18 cellular contexts compared by ENCODE assay signal in the genomic region with DNA sequence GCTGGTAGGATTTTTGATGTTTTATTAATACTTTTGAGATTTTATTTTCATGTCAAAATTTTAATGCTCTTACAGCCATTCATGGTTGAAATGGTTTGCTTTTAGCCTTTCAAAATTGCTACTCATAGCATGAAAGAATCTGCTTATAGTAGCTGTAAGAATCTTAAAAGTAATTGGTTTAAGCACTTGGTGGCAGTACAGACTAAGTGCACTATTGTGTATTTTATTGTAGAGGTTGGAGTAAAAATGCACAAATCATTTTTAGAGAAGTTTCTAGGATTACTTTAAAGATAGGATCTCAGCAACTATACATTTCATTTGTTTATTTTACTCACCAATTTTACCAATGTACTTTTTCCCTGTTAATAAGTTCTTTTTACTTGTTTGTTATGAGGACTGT.
DNase-seq lines count a peak whose midpoint lies in the region; ATAC-seq and TF ChIP-seq lines count a peak whose summit lies in the region.
"Had no signal": no experiment of that assay in that cellular context is flagged by ENCODE, and none has a peak within 500 bp of the region (broad histone marks: within the 10 kb centered on the region; RNA-seq: fewer than 3 reads in every experiment).

No MANE protein-coding gene starts in this region.

- H3K27me3 ChIP-seq in GM23338 (ENCODE audit: insufficient read depth), result no peaks in the 10 kb centered on the region
- H3K27me3 ChIP-seq: ascending aorta, left lung, tibial artery had no signal

- no peak overlapping the region for H3K4me3 ChIP-seq in GM23338
- H3K4me3 ChIP-seq in mucosa of descending colon, result no peak overlapping the region
- H3K4me3 ChIP-seq: ascending aorta, left lung, tibial artery had no signal

- TF ChIP-seq CTCF in GM23338 (conservative IDR thresholded peaks at IDR 0.05; ENCODE audit: low read depth in 2 of 2) (peak; percentile 36; a peak in 3 of 4 replicates), mucosa of descending colon (IDR thresholded peaks at IDR 0.05) (no peak)

- H2AFZ ChIP-seq in GM23338, result no peak overlapping the region

- H3K27me3 Mint-ChIP-seq in GM23338 (ENCODE audit: insufficient read depth, low read depth, poor library complexity), result no peaks in the 10 kb centered on the region

- peak; percentile 39 for DNase-seq in DMS53 (lab: John Stamatoyannopoulos, UW)
- DNase-seq in GM23338 (ENCODE audit: low spot score), result peak; percentile 1
- DNase-seq in NCI-H82 treated with DMSO at 0.1 percent for 48 hours (lab: John Stamatoyannopoulos, UW; ENCODE audit: unreplicated experiment), result peak; percentile 20
- peak; percentile 2 for DNase-seq in globus pallidus (ENCODE audit: low spot score)
- DNase-seq in mucosa of descending colon, result no peak
- no peak for DNase-seq in NCI-H146 treated with DMSO at 0.1 percent for 48 hours (lab: John Stamatoyannopoulos, UW; ENCODE audit: unreplicated experiment)
- DNase-seq: activated CD8-positive, alpha-beta T cell treated with anti-CD3 and anti-CD28 coated beads, Interleukin-2, amount 10 ng/mL, durations not matched to agents 7 days and 5 days; left lung; naive thymus-derived CD4-positive, alpha-beta T cell; NCI-H1105; NCI-H510A treated with DMSO at 0.1 percent for 48 hours; right cardiac atrium; stimulated activated CD4-positive, alpha-beta T cell treated with anti-CD3 and anti-CD28 coated beads, Interleukin-2, amount 100 ng/mL, for 48 hours; tibial artery had no signal

- H3K4me1 ChIP-seq in GM23338 (ENCODE audit: insufficient read depth), result no peaks in the 10 kb centered on the region
- H3K4me1 ChIP-seq in mucosa of descending colon (ENCODE audit: low read depth), result no peaks in the 10 kb centered on the region
- H3K4me1 ChIP-seq: ascending aorta, left lung, tibial artery had no signal

- H3K27ac ChIP-seq in GM23338 (ENCODE audit: low read depth), result no peak overlapping the region
- H3K27ac ChIP-seq: ascending aorta, left lung, tibial artery had no signal

- no peaks in the 10 kb centered on the region for H3K9me3 Mint-ChIP-seq in GM23338
- H3K9me3 Mint-ChIP-seq: CD14-positive monocyte; naive thymus-derived CD4-positive, alpha-beta T cell had no signal

- ATAC-seq in GM23338, result no peak
- ATAC-seq in mucosa of descending colon, result no peak
- ATAC-seq in HG02763 (IDR thresholded peaks at IDR 0.05; ENCODE audit: unreplicated experiment), result no peak
- ATAC-seq in HG02884 (IDR thresholded peaks at IDR 0.05; ENCODE audit: unreplicated experiment), result no peak
- ATAC-seq: activated CD8-positive, alpha-beta T cell treated with anti-CD3 and anti-CD28 coated beads, Interleukin-2, amount 10 ng/mL, durations not matched to agents 7 days and 5 days; left lung; naive thymus-derived CD4-positive, alpha-beta T cell; right cardiac atrium had no signal

- no peaks in the 10 kb centered on the region for H3F3A ChIP-seq in GM23338 (replicated peaks; ENCODE audit: low read depth)

- no peaks in the 10 kb centered on the region for H4K20me1 ChIP-seq in GM23338 (replicated peaks; ENCODE audit: insufficient read depth)

- H3K9me2 ChIP-seq in GM23338 (ENCODE audit: insufficient read depth), result no peaks in the 10 kb centered on the region; the same call in 1 of the 2 replicates

- no peak overlapping the region for H3K27ac Mint-ChIP-seq in GM23338
- H3K27ac Mint-ChIP-seq: activated CD8-positive, alpha-beta T cell treated with anti-CD3 and anti-CD28 coated beads, Interleukin-2, amount 10 ng/mL, durations not matched to agents 7 days and 5 days; CD14-positive monocyte; naive thymus-derived CD4-positive, alpha-beta T cell had no signal

- intact Hi-C loops in mucosa of descending colon (cut with DNase I, micrococcal nuclease), result no loop called here

- no peaks in the 10 kb centered on the region for H3K4me1 Mint-ChIP-seq in GM23338
- H3K4me1 Mint-ChIP-seq: CD14-positive monocyte; naive thymus-derived CD4-positive, alpha-beta T cell had no signal

- H3K79me2 ChIP-seq in GM23338 (replicated peaks; ENCODE audit: insufficient read depth), result no peaks in the 10 kb centered on the region

- no peaks in the 10 kb centered on the region for H3K9me3 ChIP-seq in mucosa of descending colon
- H3K9me3 ChIP-seq: ascending aorta, left lung, tibial artery had no signal

- H3K36me3 Mint-ChIP-seq in GM23338 (ENCODE audit: low read depth), result no peaks in the 10 kb centered on the region; the same call in 2 of the 3 replicates
- H3K36me3 Mint-ChIP-seq: CD14-positive monocyte; naive thymus-derived CD4-positive, alpha-beta T cell had no signal

- no peaks in the 10 kb centered on the region for H3K36me3 ChIP-seq in GM23338 (ENCODE audit: insufficient read depth)
- H3K36me3 ChIP-seq in mucosa of descending colon (ENCODE audit: low read depth), result no peaks in the 10 kb centered on the region
- H3K36me3 ChIP-seq: ascending aorta, left lung, tibial artery had no signal

- no peak overlapping the region for H3K4me2 ChIP-seq in GM23338

- H3K4me3 Mint-ChIP-seq in GM23338, result no peak overlapping the region
- H3K4me3 Mint-ChIP-seq: activated CD8-positive, alpha-beta T cell treated with anti-CD3 and anti-CD28 coated beads, Interleukin-2, amount 10 ng/mL, durations not matched to agents 7 days and 5 days; CD14-positive monocyte; naive thymus-derived CD4-positive, alpha-beta T cell had no signal

TF ChIP-seq in GM23338, 12 proteins besides CTCF, POLR2A, EP300 and RAD21:
- TF ChIP-seq ZNF114 (CRISPR knock-in tag; IDR thresholded peaks at IDR 0.05), result no peak
- no peak for TF ChIP-seq NANOG (IDR thresholded peaks at IDR 0.05; ENCODE audit: borderline replicate concordance)
- TF ChIP-seq EZH2phosphoT487 (IDR thresholded peaks at IDR 0.05; ENCODE audit: unreplicated experiment), result no peak
- no peak for TF ChIP-seq STAT1 (IDR thresholded peaks at IDR 0.05; ENCODE audit: unreplicated experiment)
- TF ChIP-seq, protein P1, sequence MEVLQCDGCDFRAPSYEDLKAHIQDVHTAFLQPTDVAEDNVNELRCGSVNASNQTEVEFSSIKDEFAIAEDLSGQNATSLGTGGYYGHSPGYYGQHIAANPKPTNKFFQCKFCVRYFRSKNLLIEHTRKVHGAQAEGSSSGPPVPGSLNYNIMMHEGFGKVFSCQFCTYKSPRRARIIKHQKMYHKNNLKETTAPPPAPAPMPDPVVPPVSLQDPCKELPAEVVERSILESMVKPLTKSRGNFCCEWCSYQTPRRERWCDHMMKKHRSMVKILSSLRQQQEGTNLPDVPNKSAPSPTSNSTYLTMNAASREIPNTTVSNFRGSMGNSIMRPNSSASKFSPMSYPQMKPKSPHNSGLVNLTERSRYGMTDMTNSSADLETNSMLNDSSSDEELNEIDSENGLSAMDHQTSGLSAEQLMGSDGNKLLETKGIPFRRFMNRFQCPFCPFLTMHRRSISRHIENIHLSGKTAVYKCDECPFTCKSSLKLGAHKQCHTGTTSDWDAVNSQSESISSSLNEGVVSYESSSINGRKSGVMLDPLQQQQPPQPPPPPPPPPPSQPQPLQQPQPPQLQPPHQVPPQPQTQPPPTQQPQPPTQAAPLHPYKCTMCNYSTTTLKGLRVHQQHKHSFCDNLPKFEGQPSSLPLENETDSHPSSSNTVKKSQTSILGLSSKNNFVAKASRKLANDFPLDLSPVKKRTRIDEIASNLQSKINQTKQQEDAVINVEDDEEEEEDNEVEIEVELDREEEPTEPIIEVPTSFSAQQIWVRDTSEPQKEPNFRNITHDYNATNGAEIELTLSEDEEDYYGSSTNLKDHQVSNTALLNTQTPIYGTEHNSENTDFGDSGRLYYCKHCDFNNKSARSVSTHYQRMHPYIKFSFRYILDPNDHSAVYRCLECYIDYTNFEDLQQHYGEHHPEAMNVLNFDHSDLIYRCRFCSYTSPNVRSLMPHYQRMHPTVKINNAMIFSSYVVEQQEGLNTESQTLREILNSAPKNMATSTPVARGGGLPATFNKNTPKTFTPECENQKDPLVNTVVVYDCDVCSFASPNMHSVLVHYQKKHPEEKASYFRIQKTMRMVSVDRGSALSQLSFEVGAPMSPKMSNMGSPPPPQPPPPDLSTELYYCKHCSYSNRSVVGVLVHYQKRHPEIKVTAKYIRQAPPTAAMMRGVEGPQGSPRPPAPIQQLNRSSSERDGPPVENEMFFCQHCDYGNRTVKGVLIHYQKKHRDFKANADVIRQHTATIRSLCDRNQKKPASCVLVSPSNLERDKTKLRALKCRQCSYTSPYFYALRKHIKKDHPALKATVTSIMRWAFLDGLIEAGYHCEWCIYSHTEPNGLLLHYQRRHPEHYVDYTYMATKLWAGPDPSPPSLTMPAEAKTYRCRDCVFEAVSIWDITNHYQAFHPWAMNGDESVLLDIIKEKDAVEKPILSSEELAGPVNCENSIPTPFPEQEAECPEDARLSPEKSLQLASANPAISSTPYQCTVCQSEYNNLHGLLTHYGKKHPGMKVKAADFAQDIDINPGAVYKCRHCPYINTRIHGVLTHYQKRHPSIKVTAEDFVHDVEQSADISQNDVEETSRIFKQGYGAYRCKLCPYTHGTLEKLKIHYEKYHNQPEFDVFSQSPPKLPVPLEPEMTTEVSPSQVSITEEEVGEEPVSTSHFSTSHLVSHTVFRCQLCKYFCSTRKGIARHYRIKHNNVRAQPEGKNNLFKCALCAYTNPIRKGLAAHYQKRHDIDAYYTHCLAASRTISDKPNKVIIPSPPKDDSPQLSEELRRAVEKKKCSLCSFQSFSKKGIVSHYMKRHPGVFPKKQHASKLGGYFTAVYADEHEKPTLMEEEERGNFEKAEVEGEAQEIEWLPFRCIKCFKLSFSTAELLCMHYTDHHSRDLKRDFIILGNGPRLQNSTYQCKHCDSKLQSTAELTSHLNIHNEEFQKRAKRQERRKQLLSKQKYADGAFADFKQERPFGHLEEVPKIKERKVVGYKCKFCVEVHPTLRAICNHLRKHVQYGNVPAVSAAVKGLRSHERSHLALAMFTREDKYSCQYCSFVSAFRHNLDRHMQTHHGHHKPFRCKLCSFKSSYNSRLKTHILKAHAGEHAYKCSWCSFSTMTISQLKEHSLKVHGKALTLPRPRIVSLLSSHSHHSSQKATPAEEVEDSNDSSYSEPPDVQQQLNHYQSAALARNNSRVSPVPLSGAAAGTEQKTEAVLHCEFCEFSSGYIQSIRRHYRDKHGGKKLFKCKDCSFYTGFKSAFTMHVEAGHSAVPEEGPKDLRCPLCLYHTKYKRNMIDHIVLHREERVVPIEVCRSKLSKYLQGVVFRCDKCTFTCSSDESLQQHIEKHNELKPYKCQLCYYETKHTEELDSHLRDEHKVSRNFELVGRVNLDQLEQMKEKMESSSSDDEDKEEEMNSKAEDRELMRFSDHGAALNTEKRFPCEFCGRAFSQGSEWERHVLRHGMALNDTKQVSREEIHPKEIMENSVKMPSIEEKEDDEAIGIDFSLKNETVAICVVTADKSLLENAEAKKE (CRISPR knock-in tag; IDR thresholded peaks at IDR 0.05), result no peak

Comparison
In these comparisons a context has a peak if more than half of its experiments do, and no peak if none do; other contexts are left out.
1. DNase-seq: peak in DMS53 (single experiment), GM23338 (single experiment), NCI-H82 treated with DMSO at 0.1 percent for 48 hours (single experiment) and globus pallidus (single experiment); none in mucosa of descending colon (0 of 3) and NCI-H146 treated with DMSO at 0.1 percent for 48 hours (single experiment).